Comparison of ENCODE assay signal across 8 cellular contexts in the genomic region with DNA sequence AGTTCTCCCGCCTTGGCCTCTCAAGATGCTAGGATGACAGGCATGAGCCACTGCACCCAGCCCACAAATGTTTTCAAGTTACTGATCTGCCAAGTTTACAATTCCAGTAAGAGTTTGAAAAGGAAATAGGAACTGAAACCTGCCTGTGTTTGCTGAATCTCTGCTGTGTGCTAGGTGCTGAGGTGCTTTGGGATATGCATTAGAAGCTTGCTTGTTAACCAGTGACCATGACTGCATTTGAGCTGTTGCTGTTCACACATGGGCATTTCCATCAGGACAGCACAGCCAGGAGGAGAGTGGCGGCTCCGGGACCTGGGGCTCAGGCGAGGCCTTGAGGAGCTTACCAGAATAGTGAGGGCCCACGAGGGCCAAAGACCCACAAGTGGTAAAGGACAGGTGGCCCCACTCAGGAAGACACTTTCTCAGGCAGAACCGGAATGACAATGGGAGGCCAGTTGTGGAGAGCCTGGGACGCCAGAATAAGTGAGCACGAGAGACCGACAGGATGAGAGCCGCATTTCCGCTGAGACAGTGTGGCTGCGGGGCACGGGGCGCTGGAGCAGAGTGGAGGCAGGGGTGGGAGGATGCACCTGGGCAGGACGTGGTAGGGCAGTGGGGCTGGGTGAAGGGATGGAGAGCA. TPM values are rescaled to one million over a fixed set of nuclear protein-coding genes. Genes with fewer than 3 reads are reported as not detected.
DNase-seq lines count a peak whose midpoint lies in the region; ATAC-seq and TF ChIP-seq lines count a peak whose summit lies in the region.

No MANE protein-coding gene starts in this region.

- no peak for TF ChIP-seq POLR2A in stomach (IDR thresholded peaks at IDR 0.05)

- TF ChIP-seq CTCF in RWPE1 (conservative IDR thresholded peaks at IDR 0.05; ENCODE audit: low read depth) (no peak), stomach (IDR thresholded peaks at IDR 0.05) (no peak), hepatocyte (IDR thresholded peaks at IDR 0.05; ENCODE audit: poor library complexity) (no peak)

- H4K20me1 ChIP-seq in hepatocyte (ENCODE audit: insufficient read depth, poor library complexity, severe bottlenecking): no peaks in the 10 kb centered on the region

- intact Hi-C loops in stomach (cut with DNase I; ENCODE audit: low total_unique reads): no loop called here

- peaks cover 46 to 67% of the 10 kb centered on the region in 2 donors for H3K36me3 Mint-ChIP-seq in stimulated activated naive B cell treated with anti-CD40 and anti-IgM and Interleukin-4, amounts not matched to agents 10 μg/mL and 1 μg/mL and 100 μg/mL, for 72 hours

- H3K4me1 Mint-ChIP-seq in stimulated activated naive B cell treated with anti-CD40 and anti-IgM and Interleukin-4, amounts not matched to agents 10 μg/mL and 1 μg/mL and 100 μg/mL, for 72 hours: peaks cover 53 to 79% of the 10 kb centered on the region in 2 donors

- TF ChIP-seq EP300 in stomach (IDR thresholded peaks at IDR 0.05): no peak

- H3K4me2 ChIP-seq in hepatocyte: no peak overlapping the region

- H3K27ac ChIP-seq in RWPE1 (peak overlapping the region; percentile 17; the same call in 1 of the 2 replicates), stomach (peak overlapping the region in 1 of 5 donors; percentile 49), hepatocyte (no peak overlapping the region)

- H3K9me2 ChIP-seq in hepatocyte (replicated peaks; ENCODE audit: insufficient read depth): no peaks in the 10 kb centered on the region

- H3K4me3 ChIP-seq in stomach: no peak overlapping the region
- H3K4me3 ChIP-seq in hepatocyte: no peak overlapping the region

- H3K9me3 ChIP-seq in stomach (no peaks in the 10 kb centered on the region), hepatocyte (ENCODE audit: low read depth) (no peaks in the 10 kb centered on the region)

- CTCF ChIA-PET in RWPE1 (lab: Yijun Ruan, JAX): no interaction called here

- H2AFZ ChIP-seq in hepatocyte: no peak overlapping the region

- H3K27me3 Mint-ChIP-seq in stimulated activated naive B cell treated with anti-CD40 and anti-IgM and Interleukin-4, amounts not matched to agents 10 μg/mL and 1 μg/mL and 100 μg/mL, for 72 hours: no peaks in the 10 kb centered on the region

- no peaks in the 10 kb centered on the region for H3K9me3 Mint-ChIP-seq in stimulated activated naive B cell treated with anti-CD40 and anti-IgM and Interleukin-4, amounts not matched to agents 10 μg/mL and 1 μg/mL and 100 μg/mL, for 72 hours

- H3K27me3 ChIP-seq in stomach: no peaks in the 10 kb centered on the region
- no peaks in the 10 kb centered on the region for H3K27me3 ChIP-seq in hepatocyte

- DNase-seq in activated effector memory CD4-positive, alpha-beta T cell treated with anti-CD3 and anti-CD28 coated beads, Interleukin-2, amount 50 U/mL, for 16 hours: peak; percentile 62
- no peak for DNase-seq in activated effector memory CD4-positive, alpha-beta T cell treated with Interleukin-2 at 50 U/mL for 16 hours
- DNase-seq in RWPE1 (ENCODE audit: low spot score) (no peak), stomach (no peak), NCI-H1105 (lab: John Stamatoyannopoulos, UW) (no peak), hepatocyte (ENCODE audit: low spot score) (no peak)
- peak; percentile 54 for DNase-seq in stimulated activated naive B cell treated with anti-CD40 and anti-IgM and Interleukin-4, amounts not matched to agents 10 μg/mL and 1 μg/mL and 100 μg/mL, for 72 hours

- peaks cover 52 to 96% (median 95%) of the 10 kb centered on the region in 4 donors for H3K36me3 ChIP-seq in stomach
- H3K36me3 ChIP-seq in hepatocyte (replicated peaks; ENCODE audit: insufficient read depth, low read depth): no peaks in the 10 kb centered on the region

- H3K4me1 ChIP-seq in stomach (peaks cover 0 to 6% (median 3%) of the 10 kb centered on the region in 4 donors), hepatocyte (ENCODE audit: insufficient read depth) (no peaks in the 10 kb centered on the region)

- WGBS in stomach, 5 donors: 80 to 90% (median 81%) methylated on average over 14 to 15 of the region's 15 CpGs
- WGBS in hepatocyte (ENCODE audit: low lambda C conversion rate, missing lambda C conversion rate): 91% methylated on average over 15 of the region's 15 CpGs

- ATAC-seq in HG02852 (IDR thresholded peaks at IDR 0.05; ENCODE audit: unreplicated experiment): peak; percentile 79
- peak; percentile 84 to 86 for ATAC-seq in stimulated activated naive B cell treated with anti-CD40 and anti-IgM and Interleukin-4, amounts not matched to agents 10 μg/mL and 1 μg/mL and 100 μg/mL, for 72 hours (replicated peaks)

- peak overlapping the region; percentile 97 for H3K27ac Mint-ChIP-seq in stimulated activated naive B cell treated with anti-CD40 and anti-IgM and Interleukin-4, amounts not matched to agents 10 μg/mL and 1 μg/mL and 100 μg/mL, for 72 hours

- H3K4me3 Mint-ChIP-seq in stimulated activated naive B cell treated with anti-CD40 and anti-IgM and Interleukin-4, amounts not matched to agents 10 μg/mL and 1 μg/mL and 100 μg/mL, for 72 hours: peak overlapping the region; percentile 81 to 88

- no peaks in the 10 kb centered on the region for H3K79me2 ChIP-seq in hepatocyte

- POLR2A ChIA-PET in RWPE1 (lab: Yijun Ruan, JAX; ENCODE audit: low non-redundant PET): no interaction called here

RNA-seq across cellular contexts. Expression of gene MMP17, which starts 54.5 kb away (rescaled TPM):
- total RNA-seq in stomach (1 to 10 TPM in 3 of 5 donors, not detected in 2; 1.8 to 3.1 (median 2.2) TPM), hepatocyte (0.40 and 0.44 TPM in 2 replicates)
- polyA plus RNA-seq in stomach (1 to 10 TPM in 2 of 3 donors, under 1 TPM in 1; 0.46 to 2.7 (median 2.0) TPM), hepatocyte (0.42 and 0.78 TPM in 2 replicates)

Comparison
In these comparisons a context has a peak if more than half of its experiments do, and no peak if none do; other contexts are left out.
1. DNase-seq: peak in activated effector memory CD4-positive, alpha-beta T cell treated with anti-CD3 and anti-CD28 coated beads, Interleukin-2, amount 50 U/mL, for 16 hours (single experiment) and stimulated activated naive B cell treated with anti-CD40 and anti-IgM and Interleukin-4, amounts not matched to agents 10 μg/mL and 1 μg/mL and 100 μg/mL, for 72 hours (single experiment); none in activated effector memory CD4-positive, alpha-beta T cell treated with Interleukin-2 at 50 U/mL for 16 hours (single experiment), RWPE1 (single experiment), stomach (single experiment), NCI-H1105 (single experiment) and hepatocyte (single experiment).